1 cellular context compared by ENCODE assay signal in the genomic region with DNA sequence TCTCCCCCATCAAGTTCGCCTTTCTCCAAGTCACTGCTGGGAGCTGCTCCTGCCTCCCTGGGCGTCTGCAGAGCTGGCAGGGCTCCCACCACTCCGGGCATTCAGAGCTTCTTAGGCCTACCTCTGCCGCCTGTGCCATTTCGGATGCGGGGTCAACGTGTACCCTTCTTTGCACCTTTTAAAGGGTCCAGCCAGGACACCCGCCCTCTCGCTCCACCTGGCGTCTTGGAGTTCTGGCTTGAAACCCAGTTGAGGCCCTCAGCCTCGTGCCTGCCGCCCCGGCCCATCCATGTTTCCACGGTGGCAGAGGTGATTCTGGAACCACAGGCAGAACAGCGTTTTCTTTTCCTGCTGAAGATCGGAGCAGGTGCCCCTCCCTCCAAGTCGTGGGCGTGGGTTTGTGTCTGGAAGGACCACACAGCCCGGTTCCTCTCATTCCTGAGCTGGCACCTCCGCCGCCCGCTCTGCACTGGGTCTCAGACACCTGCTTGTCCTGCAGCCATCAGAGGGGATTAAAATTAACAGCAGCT.
TF ChIP-seq lines count a peak whose summit lies in the region.

No MANE protein-coding gene starts in this region.

TF ChIP-seq in K562, 482 proteins besides CTCF, POLR2A, EP300 and RAD21:
- TF ChIP-seq, protein P1, sequence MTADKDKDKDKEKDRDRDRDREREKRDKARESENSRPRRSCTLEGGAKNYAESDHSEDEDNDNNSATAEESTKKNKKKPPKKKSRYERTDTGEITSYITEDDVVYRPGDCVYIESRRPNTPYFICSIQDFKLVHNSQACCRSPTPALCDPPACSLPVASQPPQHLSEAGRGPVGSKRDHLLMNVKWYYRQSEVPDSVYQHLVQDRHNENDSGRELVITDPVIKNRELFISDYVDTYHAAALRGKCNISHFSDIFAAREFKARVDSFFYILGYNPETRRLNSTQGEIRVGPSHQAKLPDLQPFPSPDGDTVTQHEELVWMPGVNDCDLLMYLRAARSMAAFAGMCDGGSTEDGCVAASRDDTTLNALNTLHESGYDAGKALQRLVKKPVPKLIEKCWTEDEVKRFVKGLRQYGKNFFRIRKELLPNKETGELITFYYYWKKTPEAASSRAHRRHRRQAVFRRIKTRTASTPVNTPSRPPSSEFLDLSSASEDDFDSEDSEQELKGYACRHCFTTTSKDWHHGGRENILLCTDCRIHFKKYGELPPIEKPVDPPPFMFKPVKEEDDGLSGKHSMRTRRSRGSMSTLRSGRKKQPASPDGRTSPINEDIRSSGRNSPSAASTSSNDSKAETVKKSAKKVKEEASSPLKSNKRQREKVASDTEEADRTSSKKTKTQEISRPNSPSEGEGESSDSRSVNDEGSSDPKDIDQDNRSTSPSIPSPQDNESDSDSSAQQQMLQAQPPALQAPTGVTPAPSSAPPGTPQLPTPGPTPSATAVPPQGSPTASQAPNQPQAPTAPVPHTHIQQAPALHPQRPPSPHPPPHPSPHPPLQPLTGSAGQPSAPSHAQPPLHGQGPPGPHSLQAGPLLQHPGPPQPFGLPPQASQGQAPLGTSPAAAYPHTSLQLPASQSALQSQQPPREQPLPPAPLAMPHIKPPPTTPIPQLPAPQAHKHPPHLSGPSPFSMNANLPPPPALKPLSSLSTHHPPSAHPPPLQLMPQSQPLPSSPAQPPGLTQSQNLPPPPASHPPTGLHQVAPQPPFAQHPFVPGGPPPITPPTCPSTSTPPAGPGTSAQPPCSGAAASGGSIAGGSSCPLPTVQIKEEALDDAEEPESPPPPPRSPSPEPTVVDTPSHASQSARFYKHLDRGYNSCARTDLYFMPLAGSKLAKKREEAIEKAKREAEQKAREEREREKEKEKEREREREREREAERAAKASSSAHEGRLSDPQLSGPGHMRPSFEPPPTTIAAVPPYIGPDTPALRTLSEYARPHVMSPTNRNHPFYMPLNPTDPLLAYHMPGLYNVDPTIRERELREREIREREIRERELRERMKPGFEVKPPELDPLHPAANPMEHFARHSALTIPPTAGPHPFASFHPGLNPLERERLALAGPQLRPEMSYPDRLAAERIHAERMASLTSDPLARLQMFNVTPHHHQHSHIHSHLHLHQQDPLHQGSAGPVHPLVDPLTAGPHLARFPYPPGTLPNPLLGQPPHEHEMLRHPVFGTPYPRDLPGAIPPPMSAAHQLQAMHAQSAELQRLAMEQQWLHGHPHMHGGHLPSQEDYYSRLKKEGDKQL (CRISPR knock-in tag; IDR thresholded peaks at IDR 0.05; ENCODE audit: borderline replicate concordance): no peak
- TF ChIP-seq EGR1 (conservative IDR thresholded peaks at IDR 0.05): 0 out of 2 replicates have a peak, but pooled peaks have one; percentile 6
